In genomic region chr5:18800293-18801025, GRCh38 we compare ENCODE assay signal across 18 cellular contexts.
"Had no signal": no experiment of that assay in that cellular context is flagged by ENCODE, and none has a peak within 500 bp of the region (broad histone marks: within the 10 kb centered on the region; RNA-seq: fewer than 3 reads in every experiment).

No MANE protein-coding gene starts in this region.

- H3K27ac ChIP-seq: coronary artery, hepatocyte, ovary, stomach had no signal

- H3K9me3 Mint-ChIP-seq: naive thymus-derived CD8-positive, alpha-beta T cell had no signal

- H3K36me3 Mint-ChIP-seq: naive thymus-derived CD8-positive, alpha-beta T cell had no signal

- H3K4me3 ChIP-seq: coronary artery, hepatocyte, mucosa of descending colon, ovary, stomach had no signal

- H3K4me1 Mint-ChIP-seq: naive thymus-derived CD8-positive, alpha-beta T cell had no signal

- H3K27ac Mint-ChIP-seq: naive thymus-derived CD8-positive, alpha-beta T cell had no signal

- H3K4me1 ChIP-seq: stomach had no signal

- H3K4me3 Mint-ChIP-seq: naive thymus-derived CD8-positive, alpha-beta T cell; neural crest cell had no signal

- FAIRE-seq: small intestine had no signal

- H3K27me3 ChIP-seq: hepatocyte, stomach had no signal

- DNase-seq: effector CD4-positive, alpha-beta T cell; foreskin melanocyte; head of caudate nucleus; left colon; mucosa of descending colon; naive thymus-derived CD8-positive, alpha-beta T cell; nucleus accumbens; ovary; small intestine; stimulated activated CD4-positive, alpha-beta T cell treated with anti-CD3 and anti-CD28 coated beads, Interleukin-12 subunit alpha, Interleukin-12 subunit beta, amount 100 ng/mL, for 4 hours; stimulated activated naive CD4-positive, alpha-beta T cell; stomach; substantia nigra; trophoblast cell had no signal

- ATAC-seq: left colon; mucosa of descending colon; naive thymus-derived CD8-positive, alpha-beta T cell; right cardiac atrium had no signal

- H3K36me3 ChIP-seq: ovary, stomach had no signal

- H3K9me3 ChIP-seq: mucosa of descending colon, ovary had no signal
